ENCODE assay signal across 8 cellular contexts in genomic region chr3:129001101-129001816, GRCh38. TPM values are rescaled to one million over a fixed set of nuclear protein-coding genes. Genes with fewer than 3 reads are reported as not detected.
DNase-seq lines count a peak whose midpoint lies in the region; ATAC-seq, FAIRE-seq and TF ChIP-seq lines count a peak whose summit lies in the region.

TSS of gene EFCC1 (plus strand) at chr3:129001304. CDS start at chr3:129001629, 325 bp downstream.

- H3K27ac ChIP-seq in liver (ENCODE audit: low read depth in 1 of 2, low read length in 2 of 2) (peak within 1 kb of the TSS; percentile 49 to 59), HepG2 (ENCODE audit: extremely low read length, insufficient read depth, low read length) (no peak within 1 kb of the TSS), mesenchymal stem cell (ENCODE audit: low read length, poor library complexity, severe bottlenecking) (no peak within 1 kb of the TSS)

- peak within 1 kb of the TSS; percentile 57 for H3K4me3 Mint-ChIP-seq in chondrocyte (ENCODE audit: unreplicated experiment)
- H3K4me3 Mint-ChIP-seq in type B pancreatic cell, result peak within 1 kb of the TSS; percentile 80

- no peak within 1 kb of the TSS for H3K23ac ChIP-seq in mesenchymal stem cell (ENCODE audit: low read length in 2 of 2)

- in situ Hi-C loops in HepG2 (cut with HindIII; ENCODE audit: extremely low pct_ligation_motif_present, low pct_unique_long_range_greater_than_20kb), result no loop called here

- H3K36me3 Mint-ChIP-seq in chondrocyte (ENCODE audit: low read depth), result no peaks in the 10 kb centered on the region
- no peaks in the 10 kb centered on the region for H3K36me3 Mint-ChIP-seq in type B pancreatic cell

- peak within 1 kb of the TSS in 1 of 2 experiments; percentile 4 for H3K4ac ChIP-seq in mesenchymal stem cell (ENCODE audit: low read depth in 1 of 2, low read length in 2 of 2)

- peak within 1 kb of the TSS; percentile 25 to 84 for H2BK12ac ChIP-seq in mesenchymal stem cell (ENCODE audit: low read length in 2 of 2)

- TF ChIP-seq CTCF in liver (IDR thresholded peaks at IDR 0.05; ENCODE audit: low read depth, low read length, missing input control) (no peak), HepG2 (CRISPR knock-in tag; IDR thresholded peaks at IDR 0.05) (no peak), chondrocyte (IDR thresholded peaks at IDR 0.05) (no peak), type B pancreatic cell (conservative IDR thresholded peaks at IDR 0.05) (no peak)

- H4K8ac ChIP-seq in mesenchymal stem cell (ENCODE audit: low read length), result no peak within 1 kb of the TSS

- H3K14ac ChIP-seq in mesenchymal stem cell (ENCODE audit: low read length in 2 of 2), result no peak within 1 kb of the TSS

- BruUV-seq in HepG2 (replicated peaks; lab: Mats Ljungman, UMichigan), result no TSS peak

- POLR2A ChIA-PET in HepG2 (lab: Yijun Ruan, JAX), result no interaction called here

- H3K27ac Mint-ChIP-seq in chondrocyte (ENCODE audit: unreplicated experiment), result no peak within 1 kb of the TSS
- no peak within 1 kb of the TSS for H3K27ac Mint-ChIP-seq in type B pancreatic cell

- peak within 1 kb of the TSS in 2 of 3 donors; percentile 40 to 43 for H3K4me3 ChIP-seq in liver (ENCODE audit: low read depth in 1 of 3, low read length in 3 of 3)
- H3K4me3 ChIP-seq in HepG2 (replicated peaks in 1 of 3; ENCODE audit: insufficient read depth in 1 of 3, low read depth in 2 of 3, low read length in 3 of 3), result no peak within 1 kb of the TSS
- H3K4me3 ChIP-seq in mesenchymal stem cell (ENCODE audit: insufficient read depth in 1 of 2, low read depth in 1 of 2, low read length in 2 of 2), result peak within 1 kb of the TSS; percentile 7 to 61

- peaks cover 2 to 15% (median 10%) of the 10 kb centered on the region in 4 donors for H3K27me3 ChIP-seq in liver (ENCODE audit: control insufficient read depth in 4 of 4, insufficient read depth in 4 of 4, low read length in 3 of 4)
- H3K27me3 ChIP-seq in HepG2 (ENCODE audit: control insufficient read depth in 1 of 2, insufficient read depth in 2 of 2, low read length in 2 of 2), result peaks cover 0 to 40% of the 10 kb centered on the region in 2 experiments
- peaks cover 69 to 94% of the 10 kb centered on the region in 2 experiments for H3K27me3 ChIP-seq in mesenchymal stem cell (ENCODE audit: control insufficient read depth in 1 of 2, insufficient read depth in 1 of 2, low read length in 2 of 2)

- no peak within 1 kb of the TSS for H2BK5ac ChIP-seq in mesenchymal stem cell (ENCODE audit: low read depth, low read length, poor library complexity, severe bottlenecking)

- TF ChIP-seq RAD21 in liver (IDR thresholded peaks at IDR 0.05) (no peak), HepG2 (CRISPR knock-in tag; IDR thresholded peaks at IDR 0.05) (no peak)

- TF ChIP-seq POLR2A in HepG2 (IDR thresholded peaks at IDR 0.05; ENCODE audit: insufficient read depth in 1 of 2, low read depth in 2 of 2, low read length in 2 of 2), result no peak

- H3K36me3 ChIP-seq in liver (ENCODE audit: control insufficient read depth in 4 of 4, insufficient read depth in 3 of 4, low read depth in 1 of 4, low read length in 3 of 4), result no peaks in the 10 kb centered on the region
- H3K36me3 ChIP-seq in HepG2 (replicated peaks in 1 of 2; ENCODE audit: control insufficient read depth in 1 of 2, insufficient read depth in 2 of 2, low read length in 2 of 2), result no peaks in the 10 kb centered on the region; a peak in 1 of 5 replicates
- H3K36me3 ChIP-seq in mesenchymal stem cell (ENCODE audit: control insufficient read depth in 1 of 2, insufficient read depth in 2 of 2, low read depth in 1 of 2, low read length in 2 of 2), result no peaks in the 10 kb centered on the region

- H3K9me3 ChIP-seq in liver (ENCODE audit: control insufficient read depth in 4 of 4, low read length in 3 of 4) (no peaks in the 10 kb centered on the region), HepG2 (ENCODE audit: low read length) (no peaks in the 10 kb centered on the region), mesenchymal stem cell (ENCODE audit: control insufficient read depth, low read length) (no peaks in the 10 kb centered on the region)

- H2AK5ac ChIP-seq in mesenchymal stem cell (ENCODE audit: low read length, severe bottlenecking), result no peak within 1 kb of the TSS

- no peaks in the 10 kb centered on the region for H3K79me1 ChIP-seq in mesenchymal stem cell (replicated peaks; ENCODE audit: low read length, poor library complexity, severe bottlenecking)

- ATAC-seq in HepG2 (no peak), GM21717 (IDR thresholded peaks at IDR 0.05; ENCODE audit: unreplicated experiment) (no peak)

- peaks cover 20% of the 10 kb centered on the region for H3K4me1 Mint-ChIP-seq in chondrocyte (ENCODE audit: low read depth)
- peaks cover 16% of the 10 kb centered on the region for H3K4me1 Mint-ChIP-seq in type B pancreatic cell (ENCODE audit: unreplicated experiment)

- H4K20me1 ChIP-seq in HepG2 (ENCODE audit: insufficient read depth, low read length), result no peaks in the 10 kb centered on the region

- CTCF ChIA-PET in HepG2 (lab: Yijun Ruan, JAX; ENCODE audit: low intra/inter-chr PET ratio, low total read pairs), result no interaction called here

- TF ChIP-seq EP300 in HepG2 (IDR thresholded peaks at IDR 0.05; ENCODE audit: low read depth in 2 of 2, low read length in 2 of 2) (no peak), HepG2 (CRISPR knock-in tag; IDR thresholded peaks at IDR 0.05; ENCODE audit: borderline replicate concordance) (no peak)

- no peak within 1 kb of the TSS for H4K91ac ChIP-seq in mesenchymal stem cell (ENCODE audit: low read length)

- WGBS in liver, result 3% methylated on average over 74 of the region's 74 CpGs
- WGBS in HepG2 (ENCODE audit: low lambda C conversion rate), result 39% methylated on average over 47 of the region's 74 CpGs
- under 1% methylated on average over 49 of the region's 74 CpGs for WGBS in mesenchymal stem cell

- H3K79me2 ChIP-seq in HepG2 (ENCODE audit: insufficient read depth, low read length), result no peaks in the 10 kb centered on the region

- H2BK15ac ChIP-seq in mesenchymal stem cell (ENCODE audit: low read depth, poor library complexity, severe bottlenecking), result peak within 1 kb of the TSS; percentile 99

- no peak within 1 kb of the TSS for H2BK120ac ChIP-seq in mesenchymal stem cell (ENCODE audit: low read depth, low read length)

- FAIRE-seq in HepG2 (lab: Jason Lieb, UNC), result no peak

- H3K9ac ChIP-seq in liver (ENCODE audit: low read depth in 1 of 2, low read length in 2 of 2) (no peak within 1 kb of the TSS), HepG2 (ENCODE audit: insufficient read depth, low read depth, low read length) (no peak within 1 kb of the TSS), mesenchymal stem cell (ENCODE audit: low read length) (peak within 1 kb of the TSS; percentile 7)

- peaks cover 9 to 40% (median 13%) of the 10 kb centered on the region in 4 donors for H3K4me1 ChIP-seq in liver (ENCODE audit: control insufficient read depth in 4 of 4, insufficient read depth in 4 of 4, low read length in 3 of 4)
- peaks cover 54% of the 10 kb centered on the region for H3K4me1 ChIP-seq in HepG2 (ENCODE audit: insufficient read depth, low read length)
- peaks cover 16% of the 10 kb centered on the region for H3K4me1 ChIP-seq in mesenchymal stem cell (ENCODE audit: control insufficient read depth, insufficient read depth, low read depth, low read length)

- intact Hi-C loops in HepG2 (cut with micrococcal nuclease; ENCODE audit: unreplicated experiment), result no loop called here

- H3K9me3 Mint-ChIP-seq in chondrocyte (ENCODE audit: low read depth) (peaks cover 5% of the 10 kb centered on the region), type B pancreatic cell (no peaks in the 10 kb centered on the region)

- peak within 1 kb of the TSS in 1 of 2 experiments; percentile 80 for H3K18ac ChIP-seq in mesenchymal stem cell (ENCODE audit: low read depth in 1 of 2, low read length in 2 of 2)

- no peak for DNase-seq in HepG2 (ENCODE audit: low spot score)
- no peak for DNase-seq in chondrocyte (ENCODE audit: low spot score)
- DNase-seq in mesenchymal stem cell, result peak; percentile 73
- no peak for DNase-seq in type B pancreatic cell (ENCODE audit: extremely low spot score, unreplicated experiment)
- no peak for DNase-seq in medulla oblongata (ENCODE audit: extremely low spot score)
- DNase-seq in stimulated activated CD4-positive, alpha-beta T cell treated with anti-CD3 and anti-CD28 coated beads, Interleukin-12 subunit alpha, Interleukin-12 subunit beta, amount 100 ng/mL, for 4 hours, result no peak

- peaks cover 49% of the 10 kb centered on the region for H3K27me3 Mint-ChIP-seq in chondrocyte (ENCODE audit: low read depth)
- H3K27me3 Mint-ChIP-seq in type B pancreatic cell, result peaks cover 77% of the 10 kb centered on the region

- no peak within 1 kb of the TSS for H2AFZ ChIP-seq in HepG2 (ENCODE audit: low read length)
- H2AFZ ChIP-seq in mesenchymal stem cell (ENCODE audit: low read depth, low read length), result peak within 1 kb of the TSS; percentile 29

- no peak within 1 kb of the TSS for H3K4me2 ChIP-seq in HepG2 (ENCODE audit: low read depth, low read length)
- peak within 1 kb of the TSS; percentile 51 for H3K4me2 ChIP-seq in mesenchymal stem cell (ENCODE audit: low read length, poor library complexity, severe bottlenecking)

RNA-seq across cellular contexts. Expression of gene EFCC1, which starts in this region (rescaled TPM):
- 1 to 10 TPM in 1 of 2 donors, under 1 TPM in 1; 0.14 to 1.0 TPM for total RNA-seq in liver
- polyA plus RNA-seq in liver, result under 1 TPM; 0.08 to 0.33 TPM
- not detected in 2 replicates for total RNA-seq in HepG2 (2016; rRNA removed; fragmentation: Illumina TruSeq; extraction: Trizol)
- not detected in 2 replicates for total RNA-seq in HepG2 (2016; cell fraction: cytosol; rRNA removed; fragmentation: Illumina TruSeq; extraction: Trizol; ENCODE audit: low read depth)
- not detected in 2 replicates for total RNA-seq in HepG2 (2016; cell fraction: insoluble cytoplasmic fraction; rRNA removed; fragmentation: Illumina TruSeq; extraction: Trizol)
- total RNA-seq in HepG2 (2016; cell fraction: membrane; rRNA removed; fragmentation: Illumina TruSeq; extraction: Trizol), result not detected in 2 replicates
- total RNA-seq in HepG2 (2016; cell fraction: nucleus; rRNA removed; fragmentation: Illumina TruSeq; extraction: Trizol), result not detected in 2 replicates
- 0.03 TPM in 1 of 2 replicates, not detected in the other for polyA plus RNA-seq in HepG2 (2011; rRNA removed)
- polyA plus RNA-seq in HepG2 (2011; cell fraction: cytosol; rRNA removed), result 0.03 TPM in 1 of 2 replicates, not detected in the other
- 0.08 TPM in 1 of 2 replicates, not detected in the other for polyA plus RNA-seq in HepG2 (2011; cell fraction: nucleus; rRNA removed)
- polyA plus RNA-seq in HepG2 (2012), result not detected in 2 replicates
- polyA plus RNA-seq in HepG2 (2016; cell fraction: cytosol; fragmentation: Illumina TruSeq; extraction: Trizol; ENCODE audit: low read depth), result not detected in 2 replicates
- polyA plus RNA-seq in HepG2 (2016; cell fraction: insoluble cytoplasmic fraction; fragmentation: Illumina TruSeq; extraction: Trizol; ENCODE audit: low read depth), result not detected in 2 replicates
- not detected in 2 replicates for polyA plus RNA-seq in HepG2 (2016; cell fraction: membrane; fragmentation: Illumina TruSeq; extraction: Trizol; ENCODE audit: low read depth)
- not detected in 2 replicates for polyA plus RNA-seq in HepG2 (2016; cell fraction: nucleus; fragmentation: Illumina TruSeq; extraction: Trizol; ENCODE audit: insufficient read depth, low read depth)
- polyA minus RNA-seq in HepG2 (2011; rRNA and poly(A)+ RNA removed; ENCODE audit: low replicate concordance), result not detected in 2 replicates
- not detected in 2 replicates for polyA minus RNA-seq in HepG2 (2011; cell fraction: cytosol; rRNA and poly(A)+ RNA removed)
- not detected in 2 replicates for polyA minus RNA-seq in HepG2 (2011; cell fraction: nucleus; rRNA and poly(A)+ RNA removed)
- total RNA-seq in chondrocyte, result 0.13 TPM in 1 of 3 replicates, not detected in the others
- polyA plus RNA-seq in mesenchymal stem cell (2013, experiment 1 of 2), result 3.9 TPM
- polyA plus RNA-seq in mesenchymal stem cell (2013, experiment 2 of 2), result 4.3 TPM
- total RNA-seq in type B pancreatic cell (ENCODE audit: low replicate concordance), result 0.29 and 2.2 TPM in 2 replicates

Comparison
In these comparisons a context has a peak if more than half of its experiments do, and no peak if none do; other contexts are left out.
1. H3K27ac ChIP-seq: peak in liver (2 of 2); none in HepG2 (single experiment) and mesenchymal stem cell (single experiment).
2. H3K4me3 ChIP-seq: peak in liver (2 of 3) and mesenchymal stem cell (2 of 2); none in HepG2 (0 of 3).